ENCODE assay signal across 14 cellular contexts in the genomic region with DNA sequence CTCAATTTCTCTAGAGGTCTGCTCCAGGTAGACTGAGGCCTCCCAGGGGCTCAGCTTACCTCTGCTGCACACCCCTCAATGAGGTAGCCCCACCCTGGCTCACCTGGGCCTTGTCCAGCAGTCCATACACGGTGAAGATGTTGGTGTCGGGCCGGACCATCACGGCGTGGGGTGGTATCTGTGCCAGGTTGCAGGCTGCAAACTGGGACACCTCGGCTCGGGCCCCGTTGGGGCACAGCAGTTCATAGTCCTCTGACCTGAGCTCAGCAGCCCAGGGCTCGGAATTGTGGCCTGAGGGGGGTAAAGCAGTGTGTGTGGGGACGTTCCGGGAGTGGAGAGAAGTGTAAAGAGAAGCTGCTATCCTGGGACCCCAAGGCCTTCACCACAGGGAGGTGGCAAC. TPM values are rescaled to one million over a fixed set of nuclear protein-coding genes. Genes with fewer than 3 reads are reported as not detected.
DNase-seq lines count a peak whose midpoint lies in the region; ATAC-seq and TF ChIP-seq lines count a peak whose summit lies in the region.
"Had no signal": no experiment of that assay in that cellular context is flagged by ENCODE, and none has a peak within 500 bp of the region (broad histone marks: within the 10 kb centered on the region; RNA-seq: fewer than 3 reads in every experiment).

No MANE protein-coding gene starts in this region.

- H3K4me1 Mint-ChIP-seq in CD14-positive monocyte: peaks cover 10% of the 10 kb centered on the region
- peaks cover 8% of the 10 kb centered on the region for H3K4me1 Mint-ChIP-seq in chondrocyte (ENCODE audit: low read depth)
- H3K4me1 Mint-ChIP-seq in stimulated activated effector memory CD8-positive, alpha-beta T cell treated with anti-CD3 and anti-CD28 coated beads, Interleukin-12 subunit alpha, Interleukin-12 subunit beta, amount 100 ng/mL, for 72 hours: peaks cover 17% of the 10 kb centered on the region

- no peaks in the 10 kb centered on the region for H3K9me3 ChIP-seq in mucosa of descending colon

- peak; percentile 36 for DNase-seq in CD14-positive monocyte (ENCODE audit: low spot score)
- DNase-seq in chondrocyte (ENCODE audit: low spot score): peak; percentile 74
- peak in 2 of 3 donors; percentile 21 to 49 for DNase-seq in mucosa of descending colon
- no peak for DNase-seq in stimulated activated effector memory CD8-positive, alpha-beta T cell treated with anti-CD3 and anti-CD28 coated beads, Interleukin-12 subunit alpha, Interleukin-12 subunit beta, amount 100 ng/mL, for 72 hours (ENCODE audit: low spot score in 2 of 2)
- no peak for DNase-seq in NCI-H345 treated with DMSO at 0.1 percent for 48 hours (lab: John Stamatoyannopoulos, UW; ENCODE audit: unreplicated experiment)
- DNase-seq: ACHN; Calu3; CD4-positive, alpha-beta T cell; DMS 273 treated with DMSO at 0.1 percent for 48 hours; GM23248 had no signal

- H3K36me3 ChIP-seq in mucosa of descending colon (ENCODE audit: low read depth): no peaks in the 10 kb centered on the region

- H3K9me3 Mint-ChIP-seq in CD14-positive monocyte (no peaks in the 10 kb centered on the region), chondrocyte (ENCODE audit: low read depth) (no peaks in the 10 kb centered on the region)
- H3K9me3 Mint-ChIP-seq in stimulated activated effector memory CD8-positive, alpha-beta T cell treated with anti-CD3 and anti-CD28 coated beads, Interleukin-12 subunit alpha, Interleukin-12 subunit beta, amount 100 ng/mL, for 72 hours: no peaks in the 10 kb centered on the region
- H3K9me3 Mint-ChIP-seq: CD4-positive, alpha-beta T cell had no signal

- H3K36me3 Mint-ChIP-seq in CD14-positive monocyte (peaks cover 0 to 4% of the 10 kb centered on the region in 2 donors), chondrocyte (ENCODE audit: low read depth) (no peaks in the 10 kb centered on the region)
- no peaks in the 10 kb centered on the region for H3K36me3 Mint-ChIP-seq in stimulated activated effector memory CD8-positive, alpha-beta T cell treated with anti-CD3 and anti-CD28 coated beads, Interleukin-12 subunit alpha, Interleukin-12 subunit beta, amount 100 ng/mL, for 72 hours

- peaks cover 7% of the 10 kb centered on the region for H3K4me1 ChIP-seq in mucosa of descending colon (ENCODE audit: low read depth)

- no peak for ATAC-seq in mucosa of descending colon
- ATAC-seq in stimulated activated effector memory CD8-positive, alpha-beta T cell treated with anti-CD3 and anti-CD28 coated beads, Interleukin-12 subunit alpha, Interleukin-12 subunit beta, amount 100 ng/mL, for 72 hours: no peak
- no peak for ATAC-seq in HG02970 (IDR thresholded peaks at IDR 0.05; ENCODE audit: low FRiP score, unreplicated experiment)
- no peak for ATAC-seq in GM21576 (IDR thresholded peaks at IDR 0.05; ENCODE audit: unreplicated experiment)
- ATAC-seq: HCT116 had no signal

- H3K4me3 ChIP-seq in mucosa of descending colon: no peak overlapping the region
- H3K4me3 ChIP-seq: BLaER1 treated with 17β-estradiol and CSF1 and Interleukin-3, amounts not matched to agents 10 nM and 100 nM; GM23248 had no signal

- no peak overlapping the region for H3K4me3 Mint-ChIP-seq in CD14-positive monocyte
- H3K4me3 Mint-ChIP-seq in chondrocyte (ENCODE audit: unreplicated experiment): no peak overlapping the region
- H3K4me3 Mint-ChIP-seq in stimulated activated effector memory CD8-positive, alpha-beta T cell treated with anti-CD3 and anti-CD28 coated beads, Interleukin-12 subunit alpha, Interleukin-12 subunit beta, amount 100 ng/mL, for 72 hours: no peak overlapping the region
- H3K4me3 Mint-ChIP-seq: CD4-positive, alpha-beta T cell had no signal

- peak overlapping the region in 1 of 7 donors; percentile 57 for H3K27ac Mint-ChIP-seq in CD14-positive monocyte
- no peak overlapping the region for H3K27ac Mint-ChIP-seq in chondrocyte (ENCODE audit: unreplicated experiment)
- H3K27ac Mint-ChIP-seq in stimulated activated effector memory CD8-positive, alpha-beta T cell treated with anti-CD3 and anti-CD28 coated beads, Interleukin-12 subunit alpha, Interleukin-12 subunit beta, amount 100 ng/mL, for 72 hours: peak overlapping the region; percentile 40
- H3K27ac Mint-ChIP-seq: CD4-positive, alpha-beta T cell had no signal

- H3K27me3 Mint-ChIP-seq in CD14-positive monocyte (ENCODE audit: low read depth in 3 of 3): peaks cover 7 to 14% (median 12%) of the 10 kb centered on the region in 3 donors
- H3K27me3 Mint-ChIP-seq in chondrocyte (ENCODE audit: low read depth): no peaks in the 10 kb centered on the region
- H3K27me3 Mint-ChIP-seq: CD4-positive, alpha-beta T cell had no signal

- TF ChIP-seq CTCF in CD14-positive monocyte (IDR thresholded peaks at IDR 0.05): no peak
- no peak for TF ChIP-seq CTCF in chondrocyte (IDR thresholded peaks at IDR 0.05)
- no peak for TF ChIP-seq CTCF in mucosa of descending colon (IDR thresholded peaks at IDR 0.05)

- intact Hi-C loops in CD14-positive monocyte (cut with micrococcal nuclease): loop anchor here in 1 of 2 donors (5.0 kb wide), 1 partner anchor 51 kb away; no protein-coding TSS in a partner anchor
- intact Hi-C loops in mucosa of descending colon (cut with DNase I, micrococcal nuclease): loop anchor here in 1 of 2 donors (10.0 kb wide), 1 partner anchor 178 kb away; no protein-coding TSS in a partner anchor

RNA-seq across cellular contexts. Expression of gene MELTF, which starts 23.2 kb away (rescaled TPM):
- under 1 TPM; 0.34 to 0.36 TPM for polyA plus RNA-seq in CD14-positive monocyte
- total RNA-seq in chondrocyte (4.5 to 5.2 TPM (median 5.1 TPM) in 3 replicates), mucosa of descending colon (10 to 100 TPM in 2 of 3 donors, 1 to 10 TPM in 1; 8.4 to 17.3 (median 10.7) TPM)

RNA-seq across cellular contexts. Expression of gene PIGZ, which starts 37.8 kb away (rescaled TPM):
- polyA plus RNA-seq in CD14-positive monocyte: 1 to 10 TPM; 1.6 to 1.9 TPM
- total RNA-seq in chondrocyte (8.8 to 10.1 TPM (median 9.9 TPM) in 3 replicates), mucosa of descending colon (100 to 1,000 TPM in 2 of 3 donors, 10 to 100 TPM in 1; 29.1 to 131 (median 122) TPM)

Comparison
In these comparisons a context has a peak if more than half of its experiments do, and no peak if none do; other contexts are left out.
1. DNase-seq: peak in CD14-positive monocyte (single experiment), chondrocyte (single experiment) and mucosa of descending colon (2 of 3); none in stimulated activated effector memory CD8-positive, alpha-beta T cell treated with anti-CD3 and anti-CD28 coated beads, Interleukin-12 subunit alpha, Interleukin-12 subunit beta, amount 100 ng/mL, for 72 hours (0 of 2) and NCI-H345 treated with DMSO at 0.1 percent for 48 hours (single experiment).